8 cellular contexts compared by ENCODE assay signal in genomic region chr11:72103754-72104167, GRCh38. TPM values are rescaled to one million over a fixed set of nuclear protein-coding genes. Genes with fewer than 3 reads are reported as not detected.
DNase-seq lines count a peak whose midpoint lies in the region; ATAC-seq and TF ChIP-seq lines count a peak whose summit lies in the region.

No MANE protein-coding gene starts in this region.

- H3K9me3 ChIP-seq in sigmoid colon: no peaks in the 10 kb centered on the region

- H3K4me1 ChIP-seq in sigmoid colon: peaks cover 0 to 41% (median 31%) of the 10 kb centered on the region in 4 donors

- DNase-seq in GM12865 (ENCODE audit: low read depth) (no peak), T-helper 9 cell (peak; percentile 8), fibroblast of pulmonary artery (ENCODE audit: low read depth) (no peak), sigmoid colon (no peak), LoVo (ENCODE audit: low spot score) (no peak), NCI-H345 (lab: John Stamatoyannopoulos, UW) (no peak), cerebellar nuclear complex (lab: John Stamatoyannopoulos, UW) (no peak)

- peak overlapping the region; percentile 94 to 96 (median 95) for H3K27ac ChIP-seq in sigmoid colon

- WGBS in sigmoid colon, 2 donors: 84 to 89% methylated on average over 11 of the region's 11 CpGs

- TF ChIP-seq EP300 in sigmoid colon (IDR thresholded peaks at IDR 0.05): no peak

- no peak for ATAC-seq in HG02973 (IDR thresholded peaks at IDR 0.05; ENCODE audit: unreplicated experiment)

- no peaks in the 10 kb centered on the region for H3K27me3 ChIP-seq in sigmoid colon

- no peak for TF ChIP-seq POLR2A in sigmoid colon (IDR thresholded peaks at IDR 0.05)

- TF ChIP-seq CTCF in GM12865 (IDR thresholded peaks at IDR 0.05; ENCODE audit: insufficient read depth, low read depth, low read length, missing control alignments) (no peak), fibroblast of pulmonary artery (IDR thresholded peaks at IDR 0.05; ENCODE audit: low read length, missing control alignments) (no peak), sigmoid colon (IDR thresholded peaks at IDR 0.05) (peak in 2 of 4 experiments; percentile 4 to 12)

- H3K4me3 ChIP-seq in GM12865 (ENCODE audit: low read depth, low read length) (peak overlapping the region; percentile 58), fibroblast of pulmonary artery (replicated peaks; ENCODE audit: low read depth, low read length) (peak overlapping the region; percentile 28), sigmoid colon (peak overlapping the region; percentile 13 to 92 (median 81))

- H3K36me3 ChIP-seq in sigmoid colon: peaks cover 2 to 28% (median 4%) of the 10 kb centered on the region in 4 donors

- intact Hi-C loops in sigmoid colon (cut with DNase I): no loop called here

RNA-seq across cellular contexts. Expression of gene LAMTOR1, which starts 0.7 kb away (rescaled TPM):
- total RNA-seq in sigmoid colon: 100 to 1,000 TPM in 3 of 4 donors, 10 to 100 TPM in 1; 87.2 to 123 (median 120) TPM
- polyA plus RNA-seq in sigmoid colon: 100 to 1,000 TPM; 132 to 256 (median 228) TPM

RNA-seq across cellular contexts. Expression of gene TOMT, which starts 2.0 kb away (rescaled TPM):
- total RNA-seq in sigmoid colon: not detected
- not detected for polyA plus RNA-seq in sigmoid colon

RNA-seq across cellular contexts. Expression of gene ANAPC15, which starts 8.7 kb away (rescaled TPM):
- total RNA-seq in sigmoid colon: 10 to 100 TPM; 48.5 to 77.1 (median 57.8) TPM
- polyA plus RNA-seq in sigmoid colon: 10 to 100 TPM; 84.5 to 93.1 (median 89.0) TPM

RNA-seq across cellular contexts. Expression of gene LRRC51, which starts 23.1 kb away (rescaled TPM):
- total RNA-seq in sigmoid colon: 10 to 100 TPM in 1 of 4 donors, 1 to 10 TPM in 3; 3.2 to 14.8 (median 6.4) TPM
- 10 to 100 TPM in 2 of 3 donors, 1 to 10 TPM in 1; 4.6 to 12.3 (median 10.8) TPM for polyA plus RNA-seq in sigmoid colon

RNA-seq across cellular contexts. Expression of gene NUMA1, which starts 23.4 kb away (rescaled TPM):
- total RNA-seq in sigmoid colon: 100 to 1,000 TPM; 249 to 343 (median 265) TPM
- polyA plus RNA-seq in sigmoid colon: 100 to 1,000 TPM in 2 of 3 donors, 10 to 100 TPM in 1; 99.1 to 176 (median 109) TPM

Comparison
In these comparisons a context has a peak if more than half of its experiments do, and no peak if none do; other contexts are left out.
1. H3K4me3 ChIP-seq: peak in every context shown above with its lines; median percentile 81 in sigmoid colon; 58 in GM12865; 28 in fibroblast of pulmonary artery.